ENCODE assay signal across 9 cellular contexts in genomic region chr7:816300-816750, GRCh38. TPM values are rescaled to one million over a fixed set of nuclear protein-coding genes. Genes with fewer than 3 reads are reported as not detected.
A peak's percentile ranks its signal among the peaks of the same experiment; 100 is the strongest.
DNase-seq lines count a peak whose midpoint lies in the region; ATAC-seq lines count a peak whose summit lies in the region.
"Had no signal": no experiment of that assay in that cellular context is flagged by ENCODE, and none has a peak within 500 bp of the region (broad histone marks: within the 10 kb centered on the region; RNA-seq: fewer than 3 reads in every experiment).

No MANE protein-coding gene starts in this region.

- H3K9ac ChIP-seq in HUES48 (ENCODE audit: low read depth, low read length), result no peak overlapping the region

- peak overlapping the region; percentile 39 for H3K4me3 Mint-ChIP-seq in activated CD8-positive, alpha-beta memory T cell treated with anti-CD3 and anti-CD28 coated beads, Interleukin-2, amount 10 ng/mL, durations not matched to agents 7 days and 5 days

- H3K27me3 ChIP-seq in HUES48 (ENCODE audit: control insufficient read depth, insufficient read depth, low read length), result no peaks in the 10 kb centered on the region
- H3K27me3 ChIP-seq in effector memory CD4-positive, alpha-beta T cell (replicated peaks; ENCODE audit: control insufficient read depth, insufficient read depth, low read length, poor library complexity, severe bottlenecking), result no peaks in the 10 kb centered on the region

- H3K36me3 ChIP-seq in HUES48 (ENCODE audit: control insufficient read depth, insufficient read depth, low read length), result no peaks in the 10 kb centered on the region
- no peaks in the 10 kb centered on the region for H3K36me3 ChIP-seq in effector memory CD4-positive, alpha-beta T cell (ENCODE audit: control insufficient read depth, insufficient read depth, low read length)
- H3K36me3 ChIP-seq: neutrophil had no signal

- H3K9me3 Mint-ChIP-seq in activated CD8-positive, alpha-beta memory T cell treated with anti-CD3 and anti-CD28 coated beads, Interleukin-2, amount 10 ng/mL, durations not matched to agents 7 days and 5 days (ENCODE audit: low read depth), result no peaks in the 10 kb centered on the region

- no peaks in the 10 kb centered on the region for H3K9me3 ChIP-seq in HUES48 (ENCODE audit: control insufficient read depth, insufficient read depth, low read length)
- H3K9me3 ChIP-seq in effector memory CD4-positive, alpha-beta T cell (ENCODE audit: control insufficient read depth, low read length), result no peaks in the 10 kb centered on the region
- H3K9me3 ChIP-seq: neutrophil had no signal

- peaks cover 7% of the 10 kb centered on the region for H3K36me3 Mint-ChIP-seq in activated CD8-positive, alpha-beta memory T cell treated with anti-CD3 and anti-CD28 coated beads, Interleukin-2, amount 10 ng/mL, durations not matched to agents 7 days and 5 days

- peak overlapping the region; percentile 89 for H3K27ac ChIP-seq in HUES48 (ENCODE audit: low read depth, low read length)
- H3K27ac ChIP-seq in effector memory CD4-positive, alpha-beta T cell (ENCODE audit: insufficient read depth, low read length, poor library complexity, severe bottlenecking), result no peak overlapping the region
- H3K27ac ChIP-seq: neutrophil had no signal

- ATAC-seq in GM21423 (IDR thresholded peaks at IDR 0.05; ENCODE audit: unreplicated experiment), result peak; percentile 89
- ATAC-seq in activated CD8-positive, alpha-beta memory T cell treated with anti-CD3 and anti-CD28 coated beads, Interleukin-2, amount 10 ng/mL, durations not matched to agents 7 days and 5 days, result peak; percentile 99

- DNase-seq in Caki2 (ENCODE audit: low read depth), result peak; percentile 94
- DNase-seq in NOMO-1 treated with dmso at 0.1 percent for 144 hours (lab: John Stamatoyannopoulos, UW; ENCODE audit: unreplicated experiment), result peak; percentile 96
- peak; percentile 97 for DNase-seq in activated CD8-positive, alpha-beta memory T cell treated with anti-CD3 and anti-CD28 coated beads, Interleukin-2, amount 10 ng/mL, durations not matched to agents 7 days and 5 days
- DNase-seq in effector memory CD4-positive, alpha-beta T cell, result peak; percentile 90 to 95 (median 94)
- DNase-seq in mesenteric fat pad (ENCODE audit: low spot score), result peak; percentile 98
- peak; percentile 91 to 92 for DNase-seq in stimulated activated CD8-positive, alpha-beta memory T cell treated with anti-CD3 and anti-CD28 coated beads, Interleukin-15, amount 100 ng/mL, for 4 hours (ENCODE audit: low read depth in 2 of 2)

- no peak overlapping the region for H3K27ac Mint-ChIP-seq in activated CD8-positive, alpha-beta memory T cell treated with anti-CD3 and anti-CD28 coated beads, Interleukin-2, amount 10 ng/mL, durations not matched to agents 7 days and 5 days

- H3K27me3 Mint-ChIP-seq in activated CD8-positive, alpha-beta memory T cell treated with anti-CD3 and anti-CD28 coated beads, Interleukin-2, amount 10 ng/mL, durations not matched to agents 7 days and 5 days, result peaks cover 43% of the 10 kb centered on the region

- H3K4me1 Mint-ChIP-seq in activated CD8-positive, alpha-beta memory T cell treated with anti-CD3 and anti-CD28 coated beads, Interleukin-2, amount 10 ng/mL, durations not matched to agents 7 days and 5 days, result peaks cover 47% of the 10 kb centered on the region

- H3K4me3 ChIP-seq in HUES48 (ENCODE audit: low read depth, low read length), result peak overlapping the region; percentile 92; the same call in 1 of the 2 replicates
- peak overlapping the region; percentile 60 for H3K4me3 ChIP-seq in effector memory CD4-positive, alpha-beta T cell (ENCODE audit: insufficient read depth, low read depth, low read length, poor library complexity, severe bottlenecking)

- CTCF ChIA-PET in activated CD8-positive, alpha-beta memory T cell treated with anti-CD3 and anti-CD28 coated beads, Interleukin-2, amount 10 ng/mL, durations not matched to agents 7 days and 5 days (lab: Charles Lee), result interaction anchor here (0.7 to 2.4 kb wide), 5 partner anchors 11 to 495 kb away, joined by 3 to 8 read pairs (median 3); no protein-coding TSS in a partner anchor

- in situ Hi-C loops in Caki2 (cut with HindIII; ENCODE audit: low pct_unique_long_range_greater_than_20kb, low sequenced_read_pairs), result no loop called here

- H3K4me1 ChIP-seq in HUES48 (ENCODE audit: control insufficient read depth, insufficient read depth, low read length), result peaks cover 21% of the 10 kb centered on the region
- peaks cover 32% of the 10 kb centered on the region for H3K4me1 ChIP-seq in effector memory CD4-positive, alpha-beta T cell (ENCODE audit: control insufficient read depth, insufficient read depth, low read length, poor library complexity, severe bottlenecking)

RNA-seq across cellular contexts. Expression of gene SUN1, which starts 16.0 kb away (rescaled TPM):
- 111 and 198 TPM in 2 replicates for total RNA-seq in Caki2 (2014; rRNA removed; shearing (Covaris generic); ENCODE audit: low replicate concordance)
- 10 to 100 TPM; 41.4 to 46.3 TPM for total RNA-seq in activated CD8-positive, alpha-beta memory T cell treated with anti-CD3 and anti-CD28 coated beads, Interleukin-2, amount 10 ng/mL, durations not matched to agents 7 days and 5 days
- 144 TPM for total RNA-seq in mesenteric fat pad
